ENCODE assay signal across 16 cellular contexts in the genomic region with DNA sequence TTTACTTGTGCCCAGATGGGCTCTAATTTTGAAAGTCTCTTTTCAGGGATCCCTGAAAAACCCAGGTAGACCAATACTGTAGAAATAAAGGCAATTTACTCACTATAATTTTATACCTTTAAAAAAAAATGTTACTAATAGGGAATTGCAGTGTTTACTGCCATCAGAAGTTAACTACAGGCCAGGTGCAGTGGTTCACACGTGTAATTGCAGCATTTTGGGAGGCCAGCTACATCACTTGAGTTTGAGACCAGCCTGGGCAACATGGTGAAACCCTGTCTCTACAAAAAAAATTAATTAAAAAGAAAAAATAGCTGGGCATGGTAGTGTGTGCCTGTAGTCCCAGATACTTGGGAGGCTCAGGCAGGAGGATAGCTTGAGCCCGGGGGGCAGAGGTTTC.
"Had no signal": no experiment of that assay in that cellular context is flagged by ENCODE, and none has a peak within 500 bp of the region (broad histone marks: within the 10 kb centered on the region; RNA-seq: fewer than 3 reads in every experiment).

No MANE protein-coding gene starts in this region.

- H3K4me1 Mint-ChIP-seq: neural progenitor cell had no signal

- H2AFZ ChIP-seq: neural progenitor cell had no signal

- H3K27ac ChIP-seq: adrenal gland, cardiac muscle cell, dorsolateral prefrontal cortex, neural progenitor cell had no signal

- H3K27ac Mint-ChIP-seq: activated naive CD4-positive, alpha-beta T cell treated with anti-CD3 and anti-CD28 coated beads, Interleukin-2, amount 10 ng/mL, durations not matched to agents 7 days and 5 days; activated T-helper 2 cell treated with anti-CD3 and anti-CD28 coated beads, Interferon-gamma antibody, Interleukin-2, Interleukin-4, amounts not matched to agents 10 μg/mL and 5 μg/mL and 100 μg/mL, durations not matched to agents 14 hours and 24 hours and 36 hours; endodermal cell; neural progenitor cell; T-helper 2 cell treated with Interferon-gamma antibody and Interleukin-4, amounts not matched to agents 5 μg/mL and 100 μg/mL, for 36 hours; type B pancreatic cell had no signal

- H3K27me3 ChIP-seq: adrenal gland, cardiac muscle cell, dorsolateral prefrontal cortex, neural progenitor cell had no signal

- DNase-seq: activated CD4-positive, CD25-positive, alpha-beta regulatory T cell treated with anti-CD3 and anti-CD28 coated beads, Interleukin-2, amount 50 U/mL, for 72 hours; activated naive CD4-positive, alpha-beta T cell treated with anti-CD3 and anti-CD28 coated beads, Interleukin-2, amount 10 ng/mL, durations not matched to agents 7 days and 5 days; adrenal gland; dorsolateral prefrontal cortex; endodermal cell; islet precursor cell; midbrain; naive B cell; stimulated activated CD4-positive, alpha-beta T cell treated with anti-CD3 and anti-CD28 coated beads, Interleukin-1b, Interleukin-23, amount 100 ng/mL, for 48 hours; SW 1271 had no signal

- H3K4me3 Mint-ChIP-seq: activated naive CD4-positive, alpha-beta T cell treated with anti-CD3 and anti-CD28 coated beads, Interleukin-2, amount 10 ng/mL, durations not matched to agents 7 days and 5 days; endodermal cell; neural progenitor cell; T-helper 2 cell treated with Interferon-gamma antibody and Interleukin-4, amounts not matched to agents 5 μg/mL and 100 μg/mL, for 36 hours; type B pancreatic cell had no signal

- H3K4me3 ChIP-seq: adrenal gland, cardiac muscle cell, dorsolateral prefrontal cortex, lung, neural progenitor cell had no signal

- H3K27me3 Mint-ChIP-seq: activated naive CD4-positive, alpha-beta T cell treated with anti-CD3 and anti-CD28 coated beads, Interleukin-2, amount 10 ng/mL, durations not matched to agents 7 days and 5 days; naive B cell; type B pancreatic cell had no signal

- H3K4me2 ChIP-seq: neural progenitor cell had no signal

- H3K36me3 ChIP-seq: adrenal gland, cardiac muscle cell, neural progenitor cell had no signal

- H3K9ac ChIP-seq: neural progenitor cell had no signal
